31 cellular contexts compared by ENCODE assay signal in the genomic region with DNA sequence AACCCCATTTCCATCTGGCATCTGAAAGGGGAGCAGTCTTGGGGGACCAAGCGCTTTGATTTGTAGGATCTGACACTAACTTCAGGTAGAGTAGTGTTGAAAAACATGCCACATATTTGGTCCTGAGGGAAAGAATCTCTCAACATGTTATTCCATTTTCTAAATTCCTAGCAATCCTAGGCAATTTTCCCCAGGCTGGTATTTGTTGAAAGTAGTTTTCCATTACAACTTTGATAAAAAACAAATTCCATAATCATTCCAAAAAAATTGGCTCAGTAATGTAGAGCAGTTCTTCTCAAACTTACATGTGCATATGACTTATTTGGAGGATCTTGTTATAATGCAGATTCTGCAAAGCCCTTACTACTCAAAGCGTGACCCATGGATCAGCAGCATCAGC.
"Had no signal": no experiment of that assay in that cellular context is flagged by ENCODE, and none has a peak within 500 bp of the region (broad histone marks: within the 10 kb centered on the region; RNA-seq: fewer than 3 reads in every experiment).

No MANE protein-coding gene starts in this region.

- H3K36me3 Mint-ChIP-seq: activated CD4-positive, alpha-beta memory T cell treated with anti-CD3 and anti-CD28 coated beads for 36 hours; activated CD8-positive, alpha-beta memory T cell treated with anti-CD3 and anti-CD28 coated beads, Interleukin-2, amount 10 ng/mL, durations not matched to agents 7 days and 5 days; activated naive CD4-positive, alpha-beta T cell treated with anti-CD3 and anti-CD28 coated beads, Interleukin-2, amount 50 U/mL, for 24 hours; activated naive CD8-positive, alpha-beta T cell treated with anti-CD3 and anti-CD28 coated beads for 36 hours had no signal

- H3K4me1 Mint-ChIP-seq: activated CD4-positive, alpha-beta T cell treated with anti-CD3 and anti-CD28 coated beads for 36 hours; activated CD4-positive, alpha-beta T cell treated with anti-CD3 and anti-CD28 coated beads, Interleukin-2, amount 10 ng/mL, durations not matched to agents 24 days and 14 days; activated CD8-positive, alpha-beta memory T cell treated with anti-CD3 and anti-CD28 coated beads, Interleukin-2, amount 10 ng/mL, durations not matched to agents 7 days and 5 days; activated naive CD4-positive, alpha-beta T cell treated with anti-CD3 and anti-CD28 coated beads, Interleukin-2, amount 50 U/mL, for 24 hours; activated naive CD8-positive, alpha-beta T cell treated with anti-CD3 and anti-CD28 coated beads for 36 hours; activated naive CD8-positive, alpha-beta T cell treated with anti-CD3 and anti-CD28 coated beads, Interleukin-2, amount 50 U/mL, for 24 hours; T-helper 17 cell had no signal

- H3K36me3 ChIP-seq: gastroesophageal sphincter, heart right ventricle had no signal

- ATAC-seq: activated CD4-positive, alpha-beta T cell treated with anti-CD3 and anti-CD28 coated beads for 36 hours; activated CD8-positive, alpha-beta memory T cell treated with anti-CD3 and anti-CD28 coated beads, Interleukin-2, amount 10 ng/mL, durations not matched to agents 7 days and 5 days; activated CD8-positive, alpha-beta T cell treated with anti-CD3 and anti-CD28 coated beads, Interleukin-2, amount 10 ng/mL, durations not matched to agents 7 days and 5 days; activated naive CD8-positive, alpha-beta T cell treated with anti-CD3 and anti-CD28 coated beads, Interleukin-2, amount 50 U/mL, for 24 hours; body of pancreas; esophagus mucosa; gastroesophageal sphincter; heart right ventricle; T-helper 17 cell had no signal

- DNase-seq: activated CD4-positive, alpha-beta memory T cell treated with anti-CD3 and anti-CD28 coated beads for 36 hours; activated CD4-positive, alpha-beta T cell treated with anti-CD3 and anti-CD28 coated beads for 36 hours; activated CD4-positive, alpha-beta T cell treated with anti-CD3 and anti-CD28 coated beads, Interleukin-2, amount 10 ng/mL, durations not matched to agents 24 days and 14 days; activated CD4-positive, CD25-positive, alpha-beta regulatory T cell; activated CD4-positive, CD25-positive, alpha-beta regulatory T cell treated with anti-CD3 and anti-CD28 coated beads, Interleukin-2, amount 50 U/mL, for 72 hours; activated CD8-positive, alpha-beta memory T cell treated with anti-CD3 and anti-CD28 coated beads, Interleukin-2, amount 10 ng/mL, durations not matched to agents 7 days and 5 days; activated CD8-positive, alpha-beta memory T cell treated with anti-CD3 and anti-CD28 coated beads, Interleukin-2, amount 50 U/mL, for 4 hours; activated CD8-positive, alpha-beta T cell treated with anti-CD3 and anti-CD28 coated beads, Interleukin-2, amount 10 ng/mL, durations not matched to agents 7 days and 5 days; activated effector memory CD4-positive, alpha-beta T cell treated with anti-CD3 and anti-CD28 coated beads, Interleukin-2, amount 50 U/mL, for 16 hours; activated naive CD4-positive, alpha-beta T cell treated with anti-CD3 and anti-CD28 coated beads for 36 hours; activated naive CD8-positive, alpha-beta T cell treated with anti-CD3 and anti-CD28 coated beads for 36 hours; activated naive CD8-positive, alpha-beta T cell treated with anti-CD3 and anti-CD28 coated beads, Interleukin-2, amount 50 U/mL, for 24 hours; activated T-cell treated with anti-CD3 and anti-CD28 coated beads, Interleukin-2, amount 50 U/mL, for 1 hour; activated T-cell treated with anti-CD3 and anti-CD28 coated beads, Interleukin-2, amount 50 U/mL, for 48 hours; aorta; body of pancreas; caudate nucleus; cortex of kidney; effector CD8-positive, alpha-beta T cell; endodermal cell; foreskin melanocyte; heart right ventricle; T-helper 1 cell; T-helper 17 cell; T1000 had no signal

- H3K27ac ChIP-seq: body of pancreas, gastroesophageal sphincter, heart right ventricle had no signal

- H3K27me3 Mint-ChIP-seq: activated CD4-positive, alpha-beta memory T cell treated with anti-CD3 and anti-CD28 coated beads for 36 hours; activated CD4-positive, alpha-beta T cell treated with anti-CD3 and anti-CD28 coated beads, Interleukin-2, amount 10 ng/mL, durations not matched to agents 24 days and 14 days; activated CD8-positive, alpha-beta memory T cell treated with anti-CD3 and anti-CD28 coated beads, Interleukin-2, amount 10 ng/mL, durations not matched to agents 7 days and 5 days; activated naive CD4-positive, alpha-beta T cell treated with anti-CD3 and anti-CD28 coated beads, Interleukin-2, amount 50 U/mL, for 24 hours; activated naive CD8-positive, alpha-beta T cell treated with anti-CD3 and anti-CD28 coated beads for 36 hours; T-helper 17 cell had no signal

- H3K4me3 Mint-ChIP-seq: activated CD4-positive, alpha-beta memory T cell treated with anti-CD3 and anti-CD28 coated beads for 36 hours; activated CD4-positive, alpha-beta T cell treated with anti-CD3 and anti-CD28 coated beads for 36 hours; activated CD4-positive, alpha-beta T cell treated with anti-CD3 and anti-CD28 coated beads, Interleukin-2, amount 10 ng/mL, durations not matched to agents 24 days and 14 days; activated CD8-positive, alpha-beta memory T cell treated with anti-CD3 and anti-CD28 coated beads, Interleukin-2, amount 10 ng/mL, durations not matched to agents 7 days and 5 days; activated CD8-positive, alpha-beta T cell treated with anti-CD3 and anti-CD28 coated beads, Interleukin-2, amount 10 ng/mL, durations not matched to agents 7 days and 5 days; activated naive CD4-positive, alpha-beta T cell treated with anti-CD3 and anti-CD28 coated beads for 36 hours; activated naive CD4-positive, alpha-beta T cell treated with anti-CD3 and anti-CD28 coated beads, Interleukin-2, amount 50 U/mL, for 24 hours; activated naive CD8-positive, alpha-beta T cell treated with anti-CD3 and anti-CD28 coated beads for 36 hours; activated naive CD8-positive, alpha-beta T cell treated with anti-CD3 and anti-CD28 coated beads, Interleukin-2, amount 50 U/mL, for 24 hours; activated T-helper 1 cell treated with anti-CD3 and anti-CD28 coated beads, Interleukin-12 subunit alpha, Interleukin-12 subunit beta, Interleukin-2, Interleukin-4 antibody, amounts not matched to agents 30 ng/mL and 10 ng/mL and 1 ng/mL, durations not matched to agents 14 hours and 24 hours and 36 hours; endodermal cell; T-helper 17 cell; T-helper 2 cell treated with Interferon-gamma antibody and Interleukin-4, amounts not matched to agents 5 μg/mL and 100 μg/mL, for 36 hours had no signal

- H3K27ac Mint-ChIP-seq: activated CD4-positive, alpha-beta memory T cell treated with anti-CD3 and anti-CD28 coated beads for 36 hours; activated CD4-positive, alpha-beta T cell treated with anti-CD3 and anti-CD28 coated beads for 36 hours; activated CD4-positive, alpha-beta T cell treated with anti-CD3 and anti-CD28 coated beads, Interleukin-2, amount 10 ng/mL, durations not matched to agents 24 days and 14 days; activated CD8-positive, alpha-beta memory T cell treated with anti-CD3 and anti-CD28 coated beads, Interleukin-2, amount 10 ng/mL, durations not matched to agents 7 days and 5 days; activated CD8-positive, alpha-beta T cell treated with anti-CD3 and anti-CD28 coated beads, Interleukin-2, amount 10 ng/mL, durations not matched to agents 7 days and 5 days; activated naive CD4-positive, alpha-beta T cell treated with anti-CD3 and anti-CD28 coated beads for 36 hours; activated naive CD4-positive, alpha-beta T cell treated with anti-CD3 and anti-CD28 coated beads, Interleukin-2, amount 50 U/mL, for 24 hours; activated naive CD8-positive, alpha-beta T cell treated with anti-CD3 and anti-CD28 coated beads for 36 hours; activated naive CD8-positive, alpha-beta T cell treated with anti-CD3 and anti-CD28 coated beads, Interleukin-2, amount 50 U/mL, for 24 hours; activated T-helper 1 cell treated with anti-CD3 and anti-CD28 coated beads, Interleukin-12 subunit alpha, Interleukin-12 subunit beta, Interleukin-2, Interleukin-4 antibody, amounts not matched to agents 30 ng/mL and 10 ng/mL and 1 ng/mL, durations not matched to agents 14 hours and 24 hours and 36 hours; activated T-helper 2 cell treated with anti-CD3 and anti-CD28 coated beads, Interferon-gamma antibody, Interleukin-2, Interleukin-4, amounts not matched to agents 10 μg/mL and 5 μg/mL and 100 μg/mL, durations not matched to agents 14 hours and 24 hours and 36 hours; endodermal cell; T-helper 17 cell; T-helper 2 cell treated with Interferon-gamma antibody and Interleukin-4, amounts not matched to agents 5 μg/mL and 100 μg/mL, for 36 hours had no signal

- H3K4me3 ChIP-seq: body of pancreas, gastroesophageal sphincter, heart right ventricle had no signal

- H3K9me3 Mint-ChIP-seq: activated CD4-positive, alpha-beta T cell treated with anti-CD3 and anti-CD28 coated beads, Interleukin-2, amount 10 ng/mL, durations not matched to agents 24 days and 14 days; activated naive CD4-positive, alpha-beta T cell treated with anti-CD3 and anti-CD28 coated beads, Interleukin-2, amount 50 U/mL, for 24 hours had no signal

- H3K27me3 ChIP-seq: body of pancreas, gastroesophageal sphincter, heart right ventricle had no signal

- H3K4me1 ChIP-seq: gastroesophageal sphincter, heart right ventricle had no signal
